ENCODE assay signal across 12 cellular contexts in genomic region chr9:137417161-137418021, GRCh38. TPM values are rescaled to one million over a fixed set of nuclear protein-coding genes. Genes with fewer than 3 reads are reported as not detected.
A peak's percentile ranks its signal among the peaks of the same experiment; 100 is the strongest.
DNase-seq lines count a peak whose midpoint lies in the region; ATAC-seq and TF ChIP-seq lines count a peak whose summit lies in the region.
"Had no signal": no experiment of that assay in that cellular context is flagged by ENCODE, and none has a peak within 500 bp of the region (broad histone marks: within the 10 kb centered on the region; RNA-seq: fewer than 3 reads in every experiment).

No MANE protein-coding gene starts in this region.

- H3K9me2 ChIP-seq in Karpas-422 (replicated peaks; ENCODE audit: insufficient read depth, low read length), result no peaks in the 10 kb centered on the region

- no peak overlapping the region for H2AFZ ChIP-seq in Karpas-422 (ENCODE audit: low read length)

- H3K4me3 ChIP-seq in NB4 (ENCODE audit: low read depth, low read length), result peak overlapping the region; percentile 17
- peak overlapping the region; percentile 42 for H3K4me3 ChIP-seq in effector memory CD4-positive, alpha-beta T cell (ENCODE audit: insufficient read depth, low read depth, low read length, poor library complexity, severe bottlenecking)
- no peak overlapping the region for H3K4me3 ChIP-seq in Karpas-422 (ENCODE audit: low read length)

- H3K36me3 ChIP-seq in effector memory CD4-positive, alpha-beta T cell (ENCODE audit: control insufficient read depth, insufficient read depth, low read length), result no peaks in the 10 kb centered on the region
- H3K36me3 ChIP-seq in Karpas-422 (ENCODE audit: insufficient read depth, low read length), result no peaks in the 10 kb centered on the region

- DNase-seq in CD1c-positive myeloid dendritic cell (ENCODE audit: extremely low spot score) (peak; percentile 47), NB4 (ENCODE audit: low read depth) (peak; percentile 59), omental fat pad (ENCODE audit: low spot score) (no peak), Karpas-422 (no peak), hepatic stellate cell (ENCODE audit: low spot score) (no peak)
- no peak for DNase-seq in effector memory CD4-positive, alpha-beta T cell
- DNase-seq: cerebellar nuclear complex; NCI-H226; stimulated activated CD4-positive, alpha-beta T cell treated with anti-CD3 and anti-CD28 coated beads, Interleukin-1b, Interleukin-23, amount 100 ng/mL, for 48 hours had no signal

- peaks cover 10% of the 10 kb centered on the region for H3K79me2 ChIP-seq in Karpas-422 (ENCODE audit: low read length)

- ATAC-seq in omental fat pad (ENCODE audit: low FRiP score) (peak; percentile 53), HG03565 (IDR thresholded peaks at IDR 0.05; ENCODE audit: unreplicated experiment) (no peak), HG02642 (IDR thresholded peaks at IDR 0.05; ENCODE audit: poor library complexity, unreplicated experiment) (no peak)

- TF ChIP-seq POLR2A in NB4 (IDR thresholded peaks at IDR 0.05; ENCODE audit: extremely low read depth, insufficient read length), result no peak

- H3K27me3 ChIP-seq in effector memory CD4-positive, alpha-beta T cell (replicated peaks; ENCODE audit: control insufficient read depth, insufficient read depth, low read length, poor library complexity, severe bottlenecking), result no peaks in the 10 kb centered on the region
- H3K27me3 ChIP-seq in Karpas-422 (ENCODE audit: low read length), result no peaks in the 10 kb centered on the region

- H3K9me3 ChIP-seq in effector memory CD4-positive, alpha-beta T cell (ENCODE audit: control insufficient read depth, low read length), result no peaks in the 10 kb centered on the region
- no peaks in the 10 kb centered on the region for H3K9me3 ChIP-seq in Karpas-422 (ENCODE audit: low read length)

- no peak overlapping the region for H3K4me2 ChIP-seq in Karpas-422 (ENCODE audit: low read depth, low read length, poor library complexity, severe bottlenecking)

- H3K9ac ChIP-seq in Karpas-422 (ENCODE audit: low read length), result no peak overlapping the region

- peaks cover 6% of the 10 kb centered on the region for H3K4me1 ChIP-seq in effector memory CD4-positive, alpha-beta T cell (ENCODE audit: control insufficient read depth, insufficient read depth, low read length, poor library complexity, severe bottlenecking)
- H3K4me1 ChIP-seq in Karpas-422 (ENCODE audit: low read length), result peaks cover 15% of the 10 kb centered on the region

- no peak overlapping the region for H3K27ac ChIP-seq in effector memory CD4-positive, alpha-beta T cell (ENCODE audit: insufficient read depth, low read length, poor library complexity, severe bottlenecking)
- no peak overlapping the region for H3K27ac ChIP-seq in Karpas-422 (ENCODE audit: low read length)
- H3K27ac ChIP-seq: HL-60 had no signal

- TF ChIP-seq CTCF in NB4 (IDR thresholded peaks at IDR 0.05; ENCODE audit: low read depth, low read length) (no peak), omental fat pad (IDR thresholded peaks at IDR 0.05) (no peak)

- peaks cover 6% of the 10 kb centered on the region; the same call in 1 of the 2 replicates for H4K20me1 ChIP-seq in Karpas-422 (ENCODE audit: insufficient read depth, low read depth, low read length)

RNA-seq across cellular contexts. Expression of gene EXD3, which starts 5.6 kb away (rescaled TPM):
- total RNA-seq in omental fat pad, result 10 to 100 TPM in 3 of 4 donors, 1 to 10 TPM in 1; 8.3 to 18.3 (median 10.5) TPM
- 2.8 and 7.8 TPM in 2 replicates for total RNA-seq in Karpas-422 (2014; rRNA removed; shearing (Covaris generic); ENCODE audit: low replicate concordance)

RNA-seq across cellular contexts. Expression of gene NOXA1, which starts 5.8 kb away (rescaled TPM):
- total RNA-seq in omental fat pad, result 1 to 10 TPM in 3 of 4 donors, under 1 TPM in 1; 0.84 to 3.8 (median 2.1) TPM
- 0.51 TPM in 1 of 2 replicates, not detected in the other for total RNA-seq in Karpas-422 (2014; rRNA removed; shearing (Covaris generic); ENCODE audit: low replicate concordance)

RNA-seq across cellular contexts. Expression of gene ENTPD8, which starts 23.8 kb away (rescaled TPM):
- not detected for total RNA-seq in omental fat pad
- not detected in 2 replicates for total RNA-seq in Karpas-422 (2014; rRNA removed; shearing (Covaris generic); ENCODE audit: low replicate concordance)

RNA-seq across cellular contexts. Expression of gene NSMF, which starts 41.7 kb away (rescaled TPM):
- 10 to 100 TPM; 29.6 to 59.9 (median 31.5) TPM for total RNA-seq in omental fat pad
- total RNA-seq in Karpas-422 (2014; rRNA removed; shearing (Covaris generic); ENCODE audit: low replicate concordance), result 36.4 and 55.4 TPM in 2 replicates

Comparison
In these comparisons a context has a peak if more than half of its experiments do, and no peak if none do; other contexts are left out.
1. DNase-seq: peak in CD1c-positive myeloid dendritic cell (single experiment) and NB4 (single experiment); none in effector memory CD4-positive, alpha-beta T cell (0 of 3), omental fat pad (single experiment), Karpas-422 (single experiment) and hepatic stellate cell (single experiment).